9 cellular contexts compared by ENCODE assay signal in genomic region chr5:94433393-94434149, GRCh38.
DNase-seq lines count a peak whose midpoint lies in the region; TF ChIP-seq lines count a peak whose summit lies in the region.
"Had no signal": no experiment of that assay in that cellular context is flagged by ENCODE, and none has a peak within 500 bp of the region (broad histone marks: within the 10 kb centered on the region; RNA-seq: fewer than 3 reads in every experiment).

No MANE protein-coding gene starts in this region.

- 15 to 36% (median 31%) methylated on average over 2 of the region's 2 CpGs for WGBS in stomach, 5 donors

- peaks cover 0 to under 1% (median 0%) of the 10 kb centered on the region in 4 donors for H3K9me3 ChIP-seq in stomach

- H3K27me3 Mint-ChIP-seq in HFFc6 (ENCODE audit: insufficient read depth) = no peaks in the 10 kb centered on the region; the same call in 1 of the 2 replicates

- no peak overlapping the region for H3K4me3 Mint-ChIP-seq in HFFc6

- no peak overlapping the region for H3K27ac Mint-ChIP-seq in HFFc6

- no peaks in the 10 kb centered on the region for H3K36me3 Mint-ChIP-seq in HFFc6 (ENCODE audit: low read depth)

- H3K27ac ChIP-seq in stomach = peak overlapping the region in 4 of 5 donors; percentile 37 to 82 (median 71)

- H3K9me3 Mint-ChIP-seq in HFFc6 = no peaks in the 10 kb centered on the region

- TF ChIP-seq EP300 in stomach (IDR thresholded peaks at IDR 0.05) = no peak

- intact Hi-C loops in stomach (cut with DNase I; ENCODE audit: low total_unique reads) = no loop called here

- H3K27me3 ChIP-seq in stomach = no peaks in the 10 kb centered on the region

- H3K36me3 ChIP-seq in stomach = no peaks in the 10 kb centered on the region

- H3K4me1 ChIP-seq in stomach = peaks cover 4 to 31% (median 7%) of the 10 kb centered on the region in 4 donors

- H3K4me1 Mint-ChIP-seq in HFFc6 (ENCODE audit: low read depth) = peaks cover 10% of the 10 kb centered on the region; the same call in 1 of the 2 replicates

- peak; percentile 12 for DNase-seq in HFFc6
- peak; percentile 95 for DNase-seq in SIG-M5 treated with dmso at 0.1 percent for 504 hours (lab: John Stamatoyannopoulos, UW; ENCODE audit: unreplicated experiment)
- DNase-seq in foreskin melanocyte = peak; percentile 16
- DNase-seq in stomach = peak; percentile 54
- DNase-seq in DMS153 treated with DMSO at 0.1 percent for 48 hours (lab: John Stamatoyannopoulos, UW; ENCODE audit: unreplicated experiment) = no peak
- no peak for DNase-seq in stimulated activated CD4-positive, alpha-beta T cell treated with anti-CD3 and anti-CD28 coated beads, Interleukin-4, amount 100 ng/mL, for 4 hours
- DNase-seq in activated CD4-positive, CD25-positive, alpha-beta regulatory T cell treated with anti-CD3 and anti-CD28 coated beads, Interleukin-2, amount 50 U/mL, for 72 hours = no peak
- DNase-seq: effector memory CD4-positive, alpha-beta T cell; NCI-H2171 treated with DMSO at 0.1 percent for 48 hours had no signal

- no peak for TF ChIP-seq POLR2A in stomach (IDR thresholded peaks at IDR 0.05)

- H3K4me3 ChIP-seq in stomach = no peak overlapping the region

- TF ChIP-seq CTCF in HFFc6 (IDR thresholded peaks at IDR 0.05) (no peak), stomach (IDR thresholded peaks at IDR 0.05) (no peak)

Comparison
In these comparisons a context has a peak if more than half of its experiments do, and no peak if none do; other contexts are left out.
1. DNase-seq: peak in HFFc6 (single experiment), SIG-M5 treated with dmso at 0.1 percent for 504 hours (single experiment), foreskin melanocyte (single experiment) and stomach (single experiment); none in DMS153 treated with DMSO at 0.1 percent for 48 hours (single experiment), stimulated activated CD4-positive, alpha-beta T cell treated with anti-CD3 and anti-CD28 coated beads, Interleukin-4, amount 100 ng/mL, for 4 hours (0 of 2) and activated CD4-positive, CD25-positive, alpha-beta regulatory T cell treated with anti-CD3 and anti-CD28 coated beads, Interleukin-2, amount 50 U/mL, for 72 hours (single experiment).